Comparison of ENCODE assay signal across 10 cellular contexts in the genomic region with DNA sequence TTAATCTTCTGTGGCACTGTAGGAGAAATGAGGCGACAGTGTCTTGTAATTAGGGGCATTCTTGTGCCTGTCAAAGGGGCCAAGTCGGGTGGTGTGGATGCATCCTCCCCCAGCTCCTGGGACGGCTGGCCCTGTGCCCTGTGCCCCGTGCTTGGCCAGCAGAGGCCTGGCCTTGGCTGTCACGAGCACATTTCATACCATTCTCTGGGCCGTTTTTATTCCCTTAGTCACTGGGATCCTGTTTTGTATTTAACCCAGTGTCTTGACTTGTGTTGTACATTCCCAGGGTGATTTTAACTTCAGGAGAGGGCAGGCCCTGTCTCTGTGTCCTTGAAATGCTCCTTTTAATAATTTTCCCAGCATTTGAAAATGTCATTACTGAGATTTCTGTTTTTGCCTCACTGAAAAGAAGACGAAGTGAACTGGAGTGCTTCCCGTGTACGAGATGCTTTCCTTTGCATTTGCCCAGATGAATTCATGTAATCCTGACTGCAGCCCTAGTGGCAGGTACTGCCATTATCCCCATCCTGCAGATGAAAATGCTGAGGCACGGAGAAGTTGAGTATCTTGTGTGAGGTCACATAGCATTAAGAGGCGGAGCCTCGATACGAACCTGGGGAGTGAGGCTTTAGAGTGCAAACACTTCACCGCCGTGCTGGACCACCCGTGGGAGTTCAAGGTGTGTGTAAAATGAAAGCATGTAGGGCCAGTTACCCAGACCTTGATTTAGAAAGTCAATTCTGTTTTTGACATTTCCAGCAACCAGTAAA. TPM values are rescaled to one million over a fixed set of nuclear protein-coding genes. Genes with fewer than 3 reads are reported as not detected.
DNase-seq lines count a peak whose midpoint lies in the region; ATAC-seq, FAIRE-seq and TF ChIP-seq lines count a peak whose summit lies in the region.
"Had no signal": no experiment of that assay in that cellular context is flagged by ENCODE, and none has a peak within 500 bp of the region (broad histone marks: within the 10 kb centered on the region; RNA-seq: fewer than 3 reads in every experiment).

No MANE protein-coding gene starts in this region.

- H3K27me3 ChIP-seq in endothelial cell of umbilical vein (ENCODE audit: control insufficient read depth in 2 of 2, insufficient read depth in 2 of 2, low read length in 2 of 2), result no peaks in the 10 kb centered on the region
- no peaks in the 10 kb centered on the region for H3K27me3 ChIP-seq in lung (ENCODE audit: control insufficient read depth, insufficient read depth)
- no peaks in the 10 kb centered on the region for H3K27me3 ChIP-seq in suprapubic skin

- H2AFZ ChIP-seq in endothelial cell of umbilical vein (ENCODE audit: low read depth, low read length), result no peak overlapping the region

- H3K36me3 ChIP-seq in endothelial cell of umbilical vein (ENCODE audit: control insufficient read depth in 2 of 2, extremely low read depth in 1 of 2, insufficient read depth in 2 of 2, low read length in 2 of 2) (no peaks in the 10 kb centered on the region), lung (ENCODE audit: control insufficient read depth in 2 of 2, insufficient read depth in 2 of 2, low read length in 2 of 2) (no peaks in the 10 kb centered on the region), suprapubic skin (no peaks in the 10 kb centered on the region)

- peak; percentile 70 for FAIRE-seq in endothelial cell of umbilical vein (lab: Jason Lieb, UNC)
- FAIRE-seq: bronchial epithelial cell had no signal

- H3K9me3 ChIP-seq in endothelial cell of umbilical vein (replicated peaks; ENCODE audit: control insufficient read depth, insufficient read depth, low read length), result no peaks in the 10 kb centered on the region
- H3K9me3 ChIP-seq in lung (ENCODE audit: control insufficient read depth in 2 of 2, insufficient read depth in 1 of 2, low read length in 1 of 2), result no peaks in the 10 kb centered on the region
- H3K9me3 ChIP-seq in suprapubic skin, result no peaks in the 10 kb centered on the region

- peaks cover 11% of the 10 kb centered on the region for H3K4me1 ChIP-seq in endothelial cell of umbilical vein (ENCODE audit: control insufficient read depth, extremely low read depth, insufficient read depth, low read length)
- peaks cover 8 to 10% of the 10 kb centered on the region in 2 donors for H3K4me1 ChIP-seq in lung (ENCODE audit: control insufficient read depth in 2 of 2, insufficient read depth in 2 of 2, low read length in 2 of 2)
- H3K4me1 ChIP-seq in suprapubic skin, result peaks cover 16% of the 10 kb centered on the region

- BruUV-seq in endothelial cell of umbilical vein (replicated peaks; lab: Mats Ljungman, UMichigan), result no TSS peak

- no peak overlapping the region for H3K4me3 ChIP-seq in endothelial cell of umbilical vein (replicated peaks in 1 of 3; ENCODE audit: insufficient read depth in 1 of 3, low read depth in 1 of 3, low read length in 3 of 3)
- no peak overlapping the region for H3K4me3 ChIP-seq in lung
- no peak overlapping the region for H3K4me3 ChIP-seq in suprapubic skin

- H3K9me1 ChIP-seq in endothelial cell of umbilical vein (replicated peaks; ENCODE audit: control insufficient read depth, extremely low read depth, insufficient read depth, low read length), result no peaks in the 10 kb centered on the region

- no peak overlapping the region for H3K4me2 ChIP-seq in endothelial cell of umbilical vein (ENCODE audit: insufficient read depth, low read length)

- no peak for ATAC-seq in lung (ENCODE audit: insufficient read depth, low FRiP score)

- CTCF ChIA-PET in endothelial cell of umbilical vein (lab: Charles Lee), result interaction anchor here (0.5 to 1.7 kb wide), 3 partner anchors 15 to 147 kb away, joined by 3 to 11 read pairs (median 4); no protein-coding TSS in a partner anchor

- intact Hi-C loops in endothelial cell of umbilical vein (cut with micrococcal nuclease), result loop anchor here (1.0 kb wide), 1 partner anchor 13 kb away; no protein-coding TSS in a partner anchor

- H4K20me1 ChIP-seq in endothelial cell of umbilical vein (replicated peaks; ENCODE audit: control insufficient read depth, extremely low read depth, insufficient read depth, low read length), result no peaks in the 10 kb centered on the region

- WGBS in lung, 2 donors, result 68 to 84% methylated on average over 16 of the region's 16 CpGs
- 69% methylated on average over 16 of the region's 16 CpGs for WGBS in suprapubic skin

- POLR2A ChIA-PET in endothelial cell of umbilical vein (lab: Charles Lee), result no interaction called here

- H3K9ac ChIP-seq in endothelial cell of umbilical vein (replicated peaks; ENCODE audit: extremely low read depth, insufficient read depth, low read length), result no peak overlapping the region

- DNase-seq in M059J (ENCODE audit: low read depth) (peak; percentile 79), endothelial cell of umbilical vein (ENCODE audit: low read depth, low spot score) (peak; percentile 70), lung (ENCODE audit: low spot score) (no peak), suprapubic skin (ENCODE audit: low spot score in 2 of 2) (no peak), GM10266 (ENCODE audit: extremely low spot score) (no peak), DMS114 treated with DMSO at 0.1 percent for 48 hours (lab: John Stamatoyannopoulos, UW; ENCODE audit: unreplicated experiment) (no peak), superior temporal gyrus (ENCODE audit: extremely low spot score) (no peak), HUDEP-2 (lab: John Stamatoyannopoulos, UW; ENCODE audit: unreplicated experiment in 76 of 76) (no peak)
- DNase-seq: activated CD4-positive, alpha-beta T cell treated with anti-CD3 and anti-CD28 coated beads, Interleukin-2, amount 50 U/mL, for 48 hours had no signal

- dilution Hi-C loops in endothelial cell of umbilical vein (cut with MboI; ENCODE audit: extremely low pct_ligation_motif_present, low sequenced_read_pairs), result no loop called here

- TF ChIP-seq EP300 in suprapubic skin (IDR thresholded peaks at IDR 0.05), result no peak

- TF ChIP-seq POLR2A in endothelial cell of umbilical vein (IDR thresholded peaks at IDR 0.05; ENCODE audit: low read depth, low read length) (no peak), suprapubic skin (IDR thresholded peaks at IDR 0.05) (no peak)

- TF ChIP-seq CTCF in endothelial cell of umbilical vein (IDR thresholded peaks at IDR 0.05; ENCODE audit: extremely low read depth in 1 of 2, insufficient read depth in 1 of 2, low read depth in 1 of 2, low read length in 2 of 2) (no peak), lung (IDR thresholded peaks at IDR 0.05; ENCODE audit: control extremely low read depth, extremely low read depth) (no peak), suprapubic skin (IDR thresholded peaks at IDR 0.05) (no peak), GM10266 (IDR thresholded peaks at IDR 0.05; ENCODE audit: control insufficient read depth, insufficient read depth, low read depth, missing control alignments) (no peak)

- peaks cover 4% of the 10 kb centered on the region for H3K79me2 ChIP-seq in endothelial cell of umbilical vein (ENCODE audit: control insufficient read depth, insufficient read depth, low read length)

- peak overlapping the region; percentile 3 for H3K27ac ChIP-seq in endothelial cell of umbilical vein (ENCODE audit: insufficient read depth, low read depth, low read length)
- H3K27ac ChIP-seq in lung (ENCODE audit: low read depth in 1 of 2, low read length in 1 of 2), result peak overlapping the region; percentile 79 to 82
- H3K27ac ChIP-seq in suprapubic skin, result peak overlapping the region; percentile 53

TF ChIP-seq in endothelial cell of umbilical vein, 7 proteins besides CTCF, POLR2A, EP300 and RAD21:
- TF ChIP-seq JUN (IDR thresholded peaks at IDR 0.05; ENCODE audit: borderline replicate concordance, insufficient read depth, insufficient read length, low read depth) (no peak), FOS (IDR thresholded peaks at IDR 0.05; ENCODE audit: borderline replicate concordance, insufficient read depth, low read length) (no peak), EZH2 (IDR thresholded peaks at IDR 0.05; ENCODE audit: borderline replicate concordance, low read depth, low read length, severe bottlenecking) (no peak), MYC (IDR thresholded peaks at IDR 0.05; ENCODE audit: low read depth, low read length) (no peak), POLR2AphosphoS5 (IDR thresholded peaks at IDR 0.05; ENCODE audit: insufficient read depth, low read depth, low read length) (no peak), GATA2 (IDR thresholded peaks at IDR 0.05; ENCODE audit: insufficient read depth, insufficient read length, low read depth, low read length) (no peak), MAX (IDR thresholded peaks at IDR 0.05; ENCODE audit: insufficient read depth, insufficient read length) (no peak)

RNA-seq across cellular contexts. Expression of gene SH3RF3, which starts 57.0 kb away (rescaled TPM):
- total RNA-seq in M059J (2014; rRNA removed; shearing (Covaris generic)), result 1.9 and 2.5 TPM in 2 replicates
- 9.4 and 14.7 TPM in 2 replicates for total RNA-seq in endothelial cell of umbilical vein
- polyA plus RNA-seq in endothelial cell of umbilical vein, result 3.8 and 3.9 TPM in 2 replicates
- polyA plus RNA-seq in endothelial cell of umbilical vein (2011; cell fraction: cytosol; rRNA removed), result 3.7 and 3.9 TPM in 2 replicates
- 7.4 and 8.1 TPM in 2 replicates for polyA plus RNA-seq in endothelial cell of umbilical vein (2011; cell fraction: nucleus; rRNA removed)
- 12.5 and 15.9 TPM in 2 replicates for polyA plus RNA-seq in endothelial cell of umbilical vein (2012)
- polyA minus RNA-seq in endothelial cell of umbilical vein, result 5.3 and 7.4 TPM in 2 replicates
- 1.6 TPM for polyA minus RNA-seq in endothelial cell of umbilical vein (2011; cell fraction: cytosol; rRNA and poly(A)+ RNA removed)
- 8.6 and 16.6 TPM in 2 replicates for polyA minus RNA-seq in endothelial cell of umbilical vein (2011; cell fraction: nucleus; rRNA and poly(A)+ RNA removed)
- total RNA-seq in lung, result 1 to 10 TPM; 8.5 to 9.7 TPM
- polyA plus RNA-seq in lung, result 1 to 10 TPM; 2.9 to 8.7 TPM
- total RNA-seq in suprapubic skin, result 1 to 10 TPM; 2.2 to 6.1 (median 4.2) TPM

Comparison
In these comparisons a context has a peak if more than half of its experiments do, and no peak if none do; other contexts are left out.
1. DNase-seq: peak in M059J (single experiment) and endothelial cell of umbilical vein (single experiment); none in lung (single experiment), suprapubic skin (0 of 2), GM10266 (single experiment), DMS114 treated with DMSO at 0.1 percent for 48 hours (single experiment), superior temporal gyrus (single experiment) and HUDEP-2 (0 of 76).
2. H3K27ac ChIP-seq: peak in every context shown above with its lines; median percentile 80 in lung; 53 in suprapubic skin; 3 in endothelial cell of umbilical vein.